Comparison of ENCODE assay signal across 1 cellular context in the genomic region with DNA sequence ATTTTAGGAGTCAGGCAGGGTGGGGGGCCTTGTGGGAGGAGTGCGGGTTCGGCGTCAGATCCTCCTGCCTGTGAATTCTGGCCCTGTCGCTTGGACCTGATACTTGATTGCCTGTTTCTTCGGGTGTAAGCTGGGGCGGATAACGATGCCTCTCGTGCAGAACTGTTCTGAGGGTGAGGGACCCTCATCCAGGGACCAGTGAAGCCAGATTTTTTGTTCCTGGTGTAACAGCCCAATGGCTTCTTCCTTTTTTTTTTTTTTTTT.
TF ChIP-seq lines count a peak whose summit lies in the region.

No MANE protein-coding gene starts in this region.

TF ChIP-seq in H1, 55 proteins besides CTCF, POLR2A, EP300 and RAD21:
- TF ChIP-seq ZNF274 (IDR thresholded peaks at IDR 0.05; ENCODE audit: borderline replicate concordance, extremely low read depth, low read length) (no peak), KDM1A (IDR thresholded peaks at IDR 0.05; ENCODE audit: borderline replicate concordance, low read length) (no peak), SIX5 (IDR thresholded peaks at IDR 0.05; ENCODE audit: low read depth, low read length) (no peak), POU5F1 (IDR thresholded peaks at IDR 0.05; ENCODE audit: low read depth, low read length) (no peak), HDAC6 (IDR thresholded peaks at IDR 0.05; ENCODE audit: low read depth, low read length) (no peak), NRF1 (IDR thresholded peaks at IDR 0.05; ENCODE audit: low read depth, low read length) (no peak), TCF12 (IDR thresholded peaks at IDR 0.05; ENCODE audit: low read depth, low read length) (no peak), EZH2 (IDR thresholded peaks at IDR 0.05; ENCODE audit: low read depth, low read length, severe bottlenecking) (no peak), POLR2AphosphoS5 (IDR thresholded peaks at IDR 0.05; ENCODE audit: low read depth, low read length) (no peak), TEAD4 (IDR thresholded peaks at IDR 0.05; ENCODE audit: low read depth, low read length) (no peak), GABPA (IDR thresholded peaks at IDR 0.05; ENCODE audit: borderline replicate concordance, insufficient read depth, low read length) (no peak), YY1 (IDR thresholded peaks at IDR 0.05; ENCODE audit: low read depth, low read length) (no peak), CHD1 (IDR thresholded peaks at IDR 0.05; ENCODE audit: low read depth, low read length) (no peak), FOSL1 (IDR thresholded peaks at IDR 0.05; ENCODE audit: insufficient read depth, low read depth, low read length) (no peak), CHD2 (IDR thresholded peaks at IDR 0.05; ENCODE audit: low read length) (no peak)
- TF ChIP-seq, protein P1, sequence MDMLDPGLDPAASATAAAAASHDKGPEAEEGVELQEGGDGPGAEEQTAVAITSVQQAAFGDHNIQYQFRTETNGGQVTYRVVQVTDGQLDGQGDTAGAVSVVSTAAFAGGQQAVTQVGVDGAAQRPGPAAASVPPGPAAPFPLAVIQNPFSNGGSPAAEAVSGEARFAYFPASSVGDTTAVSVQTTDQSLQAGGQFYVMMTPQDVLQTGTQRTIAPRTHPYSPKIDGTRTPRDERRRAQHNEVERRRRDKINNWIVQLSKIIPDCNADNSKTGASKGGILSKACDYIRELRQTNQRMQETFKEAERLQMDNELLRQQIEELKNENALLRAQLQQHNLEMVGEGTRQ (IDR thresholded peaks at IDR 0.05; ENCODE audit: low read length), result no peak
- TF ChIP-seq, protein P2, sequence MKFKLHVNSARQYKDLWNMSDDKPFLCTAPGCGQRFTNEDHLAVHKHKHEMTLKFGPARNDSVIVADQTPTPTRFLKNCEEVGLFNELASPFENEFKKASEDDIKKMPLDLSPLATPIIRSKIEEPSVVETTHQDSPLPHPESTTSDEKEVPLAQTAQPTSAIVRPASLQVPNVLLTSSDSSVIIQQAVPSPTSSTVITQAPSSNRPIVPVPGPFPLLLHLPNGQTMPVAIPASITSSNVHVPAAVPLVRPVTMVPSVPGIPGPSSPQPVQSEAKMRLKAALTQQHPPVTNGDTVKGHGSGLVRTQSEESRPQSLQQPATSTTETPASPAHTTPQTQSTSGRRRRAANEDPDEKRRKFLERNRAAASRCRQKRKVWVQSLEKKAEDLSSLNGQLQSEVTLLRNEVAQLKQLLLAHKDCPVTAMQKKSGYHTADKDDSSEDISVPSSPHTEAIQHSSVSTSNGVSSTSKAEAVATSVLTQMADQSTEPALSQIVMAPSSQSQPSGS (IDR thresholded peaks at IDR 0.05; ENCODE audit: low read length), result no peak
